In genomic region chr14:102827716-102828115, GRCh38 we compare ENCODE assay signal across 15 cellular contexts. TPM values are rescaled to one million over a fixed set of nuclear protein-coding genes. Genes with fewer than 3 reads are reported as not detected.
DNase-seq lines count a peak whose midpoint lies in the region; ATAC-seq and TF ChIP-seq lines count a peak whose summit lies in the region.
"Had no signal": no experiment of that assay in that cellular context is flagged by ENCODE, and none has a peak within 500 bp of the region (broad histone marks: within the 10 kb centered on the region; RNA-seq: fewer than 3 reads in every experiment).

No MANE protein-coding gene starts in this region.

- no peak overlapping the region for H4K12ac ChIP-seq in trophoblast cell (ENCODE audit: low read depth, low read length)

- peaks cover 0 to 2% of the 10 kb centered on the region in 2 experiments for H3K4me1 ChIP-seq in trophoblast cell (ENCODE audit: control insufficient read depth in 1 of 2, insufficient read depth in 2 of 2, low read length in 2 of 2)
- H3K4me1 ChIP-seq: prostate gland had no signal

- H2BK12ac ChIP-seq in trophoblast cell (ENCODE audit: low read length), result no peak overlapping the region

- H2BK120ac ChIP-seq in trophoblast cell (ENCODE audit: insufficient read depth, low read length, poor library complexity), result no peak overlapping the region

- H3K4me3 ChIP-seq in fibroblast of villous mesenchyme (ENCODE audit: low read depth, low read length) (peak overlapping the region; percentile 21), trophoblast cell (ENCODE audit: low read depth, low read length) (no peak overlapping the region)
- H3K4me3 ChIP-seq: gastroesophageal sphincter, prostate gland had no signal

- H3K9me3 ChIP-seq in T-helper 17 cell (ENCODE audit: control insufficient read depth, low read length, poor library complexity, severe bottlenecking) (no peaks in the 10 kb centered on the region), trophoblast cell (ENCODE audit: insufficient read depth, low read depth, low read length) (peaks cover 2% of the 10 kb centered on the region)
- H3K9me3 ChIP-seq: gastroesophageal sphincter, prostate gland had no signal

- no CpG with 5 or more reads among the region's 13 CpGs for WGBS in trophoblast cell (ENCODE audit: extremely low coverage, insufficient coverage, insufficient read length)

- H2AK5ac ChIP-seq in trophoblast cell (ENCODE audit: low read length), result no peak overlapping the region

- H3K18ac ChIP-seq in trophoblast cell (ENCODE audit: low read length), result no peak overlapping the region

- H4K8ac ChIP-seq in trophoblast cell (ENCODE audit: low read depth, low read length), result no peak overlapping the region

- H4K91ac ChIP-seq in trophoblast cell (ENCODE audit: low read depth, low read length), result no peak overlapping the region

- no peaks in the 10 kb centered on the region for H3K27me3 ChIP-seq in trophoblast cell (ENCODE audit: insufficient read depth, low read length)
- H3K27me3 ChIP-seq: gastroesophageal sphincter had no signal

- peaks cover 2 to 4% of the 10 kb centered on the region in 2 experiments for H3K36me3 ChIP-seq in trophoblast cell (ENCODE audit: control insufficient read depth in 1 of 2, insufficient read depth in 2 of 2, low read length in 2 of 2)
- H3K36me3 ChIP-seq: prostate gland, WERI-Rb-1 had no signal

- no peak overlapping the region for H3K27ac ChIP-seq in trophoblast cell (ENCODE audit: low read depth, low read length)
- H3K27ac ChIP-seq: gastroesophageal sphincter, prostate gland, WERI-Rb-1 had no signal

- H3K4me1 Mint-ChIP-seq in T-helper 17 cell, result peaks cover 47% of the 10 kb centered on the region

- no peaks in the 10 kb centered on the region for H3K79me2 ChIP-seq in trophoblast cell (ENCODE audit: control insufficient read depth, insufficient read depth, low read length, poor library complexity)

- H3K4ac ChIP-seq in trophoblast cell (ENCODE audit: low read depth, low read length), result no peak overlapping the region

- H3K9ac ChIP-seq in trophoblast cell (ENCODE audit: low read length), result peak overlapping the region; percentile 38

- H3K27me3 Mint-ChIP-seq in T-helper 17 cell, result no peaks in the 10 kb centered on the region
- H3K27me3 Mint-ChIP-seq: activated CD8-positive, alpha-beta memory T cell treated with anti-CD3 and anti-CD28 coated beads, Interleukin-2, amount 10 ng/mL, durations not matched to agents 7 days and 5 days had no signal

- H3K27ac Mint-ChIP-seq in T-helper 17 cell, result peak overlapping the region; percentile 24

- TF ChIP-seq CTCF in fibroblast of villous mesenchyme (IDR thresholded peaks at IDR 0.05; ENCODE audit: insufficient read depth, low read depth, low read length), result no peak

- DNase-seq in NCI-H1417 (lab: John Stamatoyannopoulos, UW), result peak in 2 of 3 experiments; percentile 43 to 71
- no peak for DNase-seq in NCI-H1417 treated with DMSO at 0.1 percent for 48 hours (lab: John Stamatoyannopoulos, UW)
- DNase-seq in T-helper 17 cell, result no peak
- no peak for DNase-seq in fibroblast of villous mesenchyme (ENCODE audit: low read depth)
- peak; percentile 40 to 68 for DNase-seq in trophoblast cell
- no peak for DNase-seq in SW480 (ENCODE audit: low spot score)
- DNase-seq in NCI-H128 (lab: John Stamatoyannopoulos, UW; ENCODE audit: unreplicated experiment), result no peak
- DNase-seq in epidermal melanocyte (ENCODE audit: insufficient read length, low spot score), result no peak
- DNase-seq: activated CD8-positive, alpha-beta memory T cell treated with anti-CD3 and anti-CD28 coated beads, Interleukin-2, amount 10 ng/mL, durations not matched to agents 7 days and 5 days; immature natural killer cell; NCI-H510A treated with DMSO at 0.1 percent for 48 hours; WERI-Rb-1 had no signal

- no peak overlapping the region for H3K23ac ChIP-seq in trophoblast cell (ENCODE audit: low read length)

- H3K4me2 ChIP-seq in trophoblast cell (ENCODE audit: low read length), result no peak overlapping the region

- no peak overlapping the region for H3K14ac ChIP-seq in trophoblast cell (ENCODE audit: low read length)

- no peak overlapping the region for H2BK5ac ChIP-seq in trophoblast cell (ENCODE audit: low read depth, low read length, poor library complexity)

- no peak overlapping the region for H2AFZ ChIP-seq in trophoblast cell (ENCODE audit: insufficient read depth, low read length, poor library complexity)

- no peak overlapping the region for H3K4me3 Mint-ChIP-seq in T-helper 17 cell
- H3K4me3 Mint-ChIP-seq: activated CD8-positive, alpha-beta memory T cell treated with anti-CD3 and anti-CD28 coated beads, Interleukin-2, amount 10 ng/mL, durations not matched to agents 7 days and 5 days had no signal

- no peak for ATAC-seq in T-helper 17 cell
- ATAC-seq: activated CD8-positive, alpha-beta memory T cell treated with anti-CD3 and anti-CD28 coated beads, Interleukin-2, amount 10 ng/mL, durations not matched to agents 7 days and 5 days; activated naive CD4-positive, alpha-beta T cell treated with anti-CD3 and anti-CD28 coated beads, Interleukin-2, amount 50 U/mL, for 72 hours; gastroesophageal sphincter had no signal

- H3K36me3 Mint-ChIP-seq in T-helper 17 cell (ENCODE audit: low read depth), result no peaks in the 10 kb centered on the region

- no peaks in the 10 kb centered on the region for H3K79me1 ChIP-seq in trophoblast cell (ENCODE audit: low read length)

RNA-seq across cellular contexts. Expression of gene TRAF3, which starts 50.5 kb away (rescaled TPM):
- total RNA-seq in T-helper 17 cell (10 to 100 TPM; 47.8 to 54.4 TPM), fibroblast of villous mesenchyme (16.1 and 30.7 TPM in 2 replicates)
- polyA plus RNA-seq in trophoblast cell (2013), result 7.5 and 8.6 TPM in 2 replicates

Comparison
In these comparisons a context has a peak if more than half of its experiments do, and no peak if none do; other contexts are left out.
1. DNase-seq: peak in NCI-H1417 (2 of 3) and trophoblast cell (2 of 2); none in NCI-H1417 treated with DMSO at 0.1 percent for 48 hours (single experiment), T-helper 17 cell (0 of 3), fibroblast of villous mesenchyme (single experiment), SW480 (single experiment), NCI-H128 (single experiment) and epidermal melanocyte (single experiment).